Comparison of ENCODE assay signal across 16 cellular contexts in genomic region chr11:77455740-77456139, GRCh38. TPM values are rescaled to one million over a fixed set of nuclear protein-coding genes. Genes with fewer than 3 reads are reported as not detected.
DNase-seq lines count a peak whose midpoint lies in the region; ATAC-seq, FAIRE-seq and TF ChIP-seq lines count a peak whose summit lies in the region.
"Had no signal": no experiment of that assay in that cellular context is flagged by ENCODE, and none has a peak within 500 bp of the region (broad histone marks: within the 10 kb centered on the region; RNA-seq: fewer than 3 reads in every experiment).

No MANE protein-coding gene starts in this region.

- peaks cover 58% of the 10 kb centered on the region for H3K4me1 ChIP-seq in GM12878 (ENCODE audit: control insufficient read depth, insufficient read depth, low read length)

- TF ChIP-seq CTCF in GM12878 (IDR thresholded peaks at IDR 0.05 in 2 of 3, conservative IDR thresholded peaks at IDR 0.05 in 1 of 3; ENCODE audit: control insufficient read depth in 2 of 3, extremely low read depth in 1 of 3, insufficient read depth in 1 of 3, low read depth in 3 of 3, low read length in 3 of 3) = no peak

- peaks cover 0 to 4% of the 10 kb centered on the region in 2 experiments; a peak in 1 of 4 replicates for H3K36me3 ChIP-seq in GM12878 (ENCODE audit: control insufficient read depth in 2 of 2, insufficient read depth in 2 of 2, low read length in 1 of 2)

- H3K79me2 ChIP-seq in GM12878 (ENCODE audit: control insufficient read depth, insufficient read depth, low read length) = peaks cover 75% of the 10 kb centered on the region

- SMC1A ChIA-PET in GM12878 (lab: Charles Lee; ENCODE audit: uncharacterized antibody, unreplicated experiment) = interaction anchor here (1.3 to 15.6 kb wide), 5 partner anchors 9 to 44 kb away, joined by 4 to 289 read pairs (median 17); no protein-coding TSS in a partner anchor

- DNase-seq in DMS53 (lab: John Stamatoyannopoulos, UW) (peak; percentile 56), NOMO-1 (lab: John Stamatoyannopoulos, UW; ENCODE audit: unreplicated experiment in 2 of 2) (peak; percentile 68 to 86), GM12878 (ENCODE audit: low read depth, low spot score) (no peak), Right ventricle myocardium inferior (ENCODE audit: missing footprints) (no peak), NCI-H187 (lab: John Stamatoyannopoulos, UW) (no peak)
- DNase-seq: CD4-positive, alpha-beta memory T cell; HCEC 1CT; NCI-H1105 treated with DMSO at 0.1 percent for 48 hours; NCI-H187 treated with DMSO at 0.1 percent for 48 hours; NCI-H2171 treated with DMSO at 0.1 percent for 48 hours; NCI-H510A had no signal

- no peaks in the 10 kb centered on the region for H3K27me3 ChIP-seq in GM12878 (replicated peaks in 1 of 2; ENCODE audit: control insufficient read depth in 2 of 2, insufficient read depth in 2 of 2, low read length in 1 of 2)

- no peak overlapping the region for H3K9ac ChIP-seq in GM12878 (ENCODE audit: control insufficient read depth, insufficient read depth, low read length)

- no peak for FAIRE-seq in GM12878 (lab: Jason Lieb, UNC)
- FAIRE-seq: HTR-8/SVneo had no signal

- RAD21 ChIA-PET in GM12878 (lab: Charles Lee; ENCODE audit: unreplicated experiment) = interaction anchor here (0.7 to 5.7 kb wide), 5 partner anchors 9 to 44 kb away, joined by 3 to 42 read pairs (median 6); no protein-coding TSS in a partner anchor

- no peaks in the 10 kb centered on the region for H3K9me3 ChIP-seq in GM12878 (replicated peaks; ENCODE audit: control insufficient read depth, insufficient read depth, low read length)

- no peaks in the 10 kb centered on the region for H4K20me1 ChIP-seq in GM12878 (ENCODE audit: control insufficient read depth, insufficient read depth)

- H3K27ac ChIP-seq in GM12878 (ENCODE audit: control insufficient read depth, insufficient read depth) = peak overlapping the region; percentile 57

- H3K4me2 ChIP-seq in GM12878 (ENCODE audit: control insufficient read depth, insufficient read depth) = peak overlapping the region; percentile 41; the same call in 1 of the 2 replicates

- POLR2A ChIA-PET in GM12878 (lab: Charles Lee) = interaction anchor here (0.5 to 3.2 kb wide), 7 partner anchors 10 to 44 kb away, joined by 3 to 19 read pairs (median 6); no protein-coding TSS in a partner anchor

- CTCF ChIA-PET in GM12878 (lab: Yijun Ruan, JAX) = interaction anchor here (0.9 to 5.7 kb wide), 5 partner anchors 9 to 92 kb away, joined by 5 to 50 read pairs (median 14); no protein-coding TSS in a partner anchor

- in situ Hi-C loops in GM12878 (cut with MboI) = no loop called here

- no peak overlapping the region for H2AFZ ChIP-seq in GM12878 (ENCODE audit: control insufficient read depth, low read depth, low read length)

- no peak for TF ChIP-seq RAD21 in GM12878 (IDR thresholded peaks at IDR 0.05; ENCODE audit: insufficient read depth, low read depth, low read length)

- no peak for TF ChIP-seq EP300 in GM12878 (IDR thresholded peaks at IDR 0.05; ENCODE audit: borderline replicate concordance in 1 of 2, control insufficient read depth in 1 of 2, low read depth in 2 of 2, low read length in 2 of 2)

- ATAC-seq in HG03432 (IDR thresholded peaks at IDR 0.05; ENCODE audit: unreplicated experiment) (peak; percentile 41), GM12878 (peak; percentile 50), Right ventricle myocardium inferior (no peak), HG02938 (IDR thresholded peaks at IDR 0.05; ENCODE audit: unreplicated experiment) (no peak), GM18505 (IDR thresholded peaks at IDR 0.05; ENCODE audit: unreplicated experiment) (no peak)
- ATAC-seq: SK-N-SH treated with all-trans-retinoic acid at 6 μM for 48 hours had no signal

- no peak overlapping the region for H3K4me3 ChIP-seq in GM12878

- TF ChIP-seq POLR2A in GM12878 (IDR thresholded peaks at IDR 0.05; ENCODE audit: low read depth, low read length) = no peak
- TF ChIP-seq POLR2A in GM18505 (IDR thresholded peaks at IDR 0.05; ENCODE audit: borderline replicate concordance, extremely low read depth, insufficient read depth, insufficient read length) = no peak

- BruUV-seq in GM12878 (replicated peaks; lab: Mats Ljungman, UMichigan) = no TSS peak

- intact Hi-C loops in GM12878 (cut with micrococcal nuclease; ENCODE audit: unreplicated experiment) (loop anchor here (2.0 kb wide), 1 partner anchor 37 kb away; no protein-coding TSS in a partner anchor), Right ventricle myocardium inferior (cut with DNase I) (no loop called here)

TF ChIP-seq in GM12878, 131 proteins besides CTCF, POLR2A, EP300 and RAD21 (continues in another document):
- TF ChIP-seq MLLT1 (IDR thresholded peaks at IDR 0.05) (no peak), CUX1 (IDR thresholded peaks at IDR 0.05; ENCODE audit: insufficient replicate concordance, low read depth, low read length) (no peak), USF2 (IDR thresholded peaks at IDR 0.05; ENCODE audit: borderline replicate concordance, low read depth, low read length) (no peak), MYB (IDR thresholded peaks at IDR 0.05; ENCODE audit: borderline replicate concordance, low read depth, low read length) (no peak), KDM1A (IDR thresholded peaks at IDR 0.05; ENCODE audit: borderline replicate concordance) (no peak)

RNA-seq across cellular contexts. Expression of gene PAK1, which starts 18.2 kb away (rescaled TPM):
- total RNA-seq in GM12878 (2013; cell fraction: nucleolus; rRNA removed) = 246 and 249 TPM in 2 replicates
- total RNA-seq in GM12878 (2014; rRNA removed) (108 and 131 TPM in 2 replicates), GM12878 (2014; rRNA removed; fragmentation: Illumina TruSeq; extraction: Trizol) (108 and 112 TPM in 2 replicates), GM12878 (2021) (119 and 121 TPM in 2 replicates), Right ventricle myocardium inferior (10.1 TPM)
- 52.9 TPM for polyA plus RNA-seq in GM12878 (2011; ENCODE audit: low read depth)
- polyA plus RNA-seq in GM12878 (2011; rRNA removed) (321 and 332 TPM in 2 replicates), GM12878 (2014; fragmentation: Illumina TruSeq; extraction: Trizol) (162 and 181 TPM in 2 replicates), GM12878 (2014; fragmentation: Nextera tagmentation; extraction: Ambion mirVana) (10 to 100 TPM; 43.8 to 49.4 TPM), GM12878 (2014; rRNA removed) (112 and 113 TPM in 2 replicates), GM12878 (2016; fragmentation: Nextera tagmentation; extraction: Ambion mirVana) (100 to 1,000 TPM in 1 of 2 experiments, 10 to 100 TPM in 1; 99.1 to 114 TPM)
- polyA plus RNA-seq in GM12878 (2011; cell fraction: cytosol; rRNA removed) = 214 and 249 TPM in 2 replicates
- 423 and 453 TPM in 2 replicates for polyA plus RNA-seq in GM12878 (2011; cell fraction: nucleus; rRNA removed)
- 85.0 and 96.2 TPM in 2 replicates for polyA plus RNA-seq in GM12878 (2012)
- 305 and 451 TPM in 2 replicates for polyA minus RNA-seq in GM12878 (2011; rRNA and poly(A)+ RNA removed)
- polyA minus RNA-seq in GM12878 (2011; cell fraction: cytosol; rRNA and poly(A)+ RNA removed) = 66.0 and 75.9 TPM in 2 replicates
- 140 and 186 TPM in 2 replicates for polyA minus RNA-seq in GM12878 (2011; cell fraction: nucleus; rRNA and poly(A)+ RNA removed)

Comparison
In these comparisons a context has a peak if more than half of its experiments do, and no peak if none do; other contexts are left out.
1. DNase-seq: peak in DMS53 (single experiment) and NOMO-1 (2 of 2); none in GM12878 (single experiment), Right ventricle myocardium inferior (single experiment) and NCI-H187 (0 of 2).
2. ATAC-seq: peak in HG03432 (single experiment) and GM12878 (single experiment); none in Right ventricle myocardium inferior (single experiment), HG02938 (single experiment) and GM18505 (single experiment).